In genomic region chr11:103942646-103943045, GRCh38 we compare ENCODE assay signal across 16 cellular contexts.
"Had no signal": no experiment of that assay in that cellular context is flagged by ENCODE, and none has a peak within 500 bp of the region (broad histone marks: within the 10 kb centered on the region; RNA-seq: fewer than 3 reads in every experiment).

No MANE protein-coding gene starts in this region.

- ATAC-seq: esophagus mucosa; naive thymus-derived CD8-positive, alpha-beta T cell; pancreas; right lobe of liver had no signal

- H3K27ac ChIP-seq: adrenal gland, neutrophil, pancreas, right lobe of liver, suprapubic skin had no signal

- H3K9me3 ChIP-seq: neutrophil, pancreas, right lobe of liver, suprapubic skin had no signal

- DNase-seq: activated CD4-positive, alpha-beta T cell treated with anti-CD3 and anti-CD28 coated beads, Interleukin-2, amount 50 U/mL, for 4 hours; activated gamma-delta T cell; adrenal gland; effector CD8-positive, alpha-beta T cell; mesenchymal stem cell; naive thymus-derived CD8-positive, alpha-beta T cell; pancreas; right lobe of liver; small intestine; stimulated activated CD4-positive, alpha-beta T cell treated with anti-CD3 and anti-CD28 coated beads, Interleukin-15, amount 100 ng/mL, for 24 hours; stimulated activated CD4-positive, alpha-beta T cell treated with anti-CD3 and anti-CD28 coated beads, Interleukin-2, amount 100 ng/mL, for 48 hours; T-helper 9 cell; trophoblast cell had no signal

- FAIRE-seq: pancreas, small intestine had no signal

- H3K27me3 ChIP-seq: adrenal gland, neutrophil, pancreas, right lobe of liver, suprapubic skin had no signal

- H3K36me3 ChIP-seq: adrenal gland, neutrophil, pancreas, right lobe of liver, suprapubic skin had no signal

- H3K4me1 ChIP-seq: pancreas, right lobe of liver, suprapubic skin had no signal

- H3K4me3 ChIP-seq: adrenal gland, pancreas, right lobe of liver, suprapubic skin had no signal
